ENCODE assay signal across 11 cellular contexts in genomic region chr22:19554834-19555404, GRCh38. TPM values are rescaled to one million over a fixed set of nuclear protein-coding genes. Genes with fewer than 3 reads are reported as not detected.
DNase-seq lines count a peak whose midpoint lies in the region; ATAC-seq, FAIRE-seq and TF ChIP-seq lines count a peak whose summit lies in the region.
"Had no signal": no experiment of that assay in that cellular context is flagged by ENCODE, and none has a peak within 500 bp of the region (broad histone marks: within the 10 kb centered on the region; RNA-seq: fewer than 3 reads in every experiment).

No MANE protein-coding gene starts in this region.

- no peaks in the 10 kb centered on the region for H3K27me3 ChIP-seq in HCT116 (ENCODE audit: insufficient read depth, low read length)

- no peaks in the 10 kb centered on the region; the same call in 1 of the 2 replicates for H3K27me3 Mint-ChIP-seq in WTC11 (ENCODE audit: low read depth)

- no peak for TF ChIP-seq CTCF in A549 (IDR thresholded peaks at IDR 0.05)
- peak in 2 of 3 experiments; percentile 40 to 41; a peak in 3 of 6 replicates for TF ChIP-seq CTCF in HCT116 (IDR thresholded peaks at IDR 0.05 in 2 of 3, conservative IDR thresholded peaks at IDR 0.05 in 1 of 3; ENCODE audit: borderline replicate concordance in 1 of 3, insufficient read depth in 1 of 3, low read depth in 2 of 3, low read length in 2 of 3)
- TF ChIP-seq CTCF in WTC11 (IDR thresholded peaks at IDR 0.05): no peak
- TF ChIP-seq CTCF in omental fat pad (IDR thresholded peaks at IDR 0.05): no peak

- H3K4me3 Mint-ChIP-seq in WTC11: no peak overlapping the region

- intact Hi-C loops in HCT116 (cut with micrococcal nuclease): no loop called here

- H3K27ac Mint-ChIP-seq in WTC11: 0 out of 2 replicates have a peak overlapping the region, but pooled peaks have one; percentile 27

- peak; percentile 40 to 59 for DNase-seq in A549 (ENCODE audit: low read depth in 1 of 2, low spot score in 1 of 2)
- peak; percentile 28 for DNase-seq in HCT116 (ENCODE audit: low read depth, low spot score)
- DNase-seq in WTC11 (ENCODE audit: low spot score): peak; percentile 74
- DNase-seq in iPS DF 19.7 (ENCODE audit: low read depth, low spot score): peak; percentile 47
- DNase-seq in KBM-7: no peak
- DNase-seq in omental fat pad (ENCODE audit: low spot score): no peak
- no peak for DNase-seq in NCI-H2029 treated with DMSO at 0.1 percent for 48 hours (lab: John Stamatoyannopoulos, UW)
- DNase-seq: C1 segment of cervical spinal cord, NCI-H1105 treated with DMSO at 0.1 percent for 48 hours had no signal

- H3K9ac ChIP-seq in HCT116 (ENCODE audit: low read length): 0 out of 2 replicates have a peak overlapping the region, but pooled peaks have one; percentile 9

- RAD21 ChIA-PET in HCT116 (lab: Charles Lee; ENCODE audit: low non-redundant PET in 1 of 2, low total read pairs in 2 of 2, uncharacterized antibody in 2 of 2, unreplicated experiment in 2 of 2): no interaction called here

- WGBS in A549 (ENCODE audit: missing lambda C conversion rate): 60% methylated on average over 8 of the region's 12 CpGs

- peak; percentile 74 to 98 for ATAC-seq in A549
- peak; percentile 95 for ATAC-seq in HCT116
- peak; percentile 97 for ATAC-seq in WTC11
- ATAC-seq in omental fat pad (ENCODE audit: low FRiP score): no peak
- no peak for ATAC-seq in GM19351 (IDR thresholded peaks at IDR 0.05; ENCODE audit: unreplicated experiment)

- CTCF ChIA-PET in A549 (lab: Yijun Ruan, JAX) (interaction anchor here (0.7 to 1.3 kb wide), 2 partner anchors 59 to 176 kb away, joined by 3 read pairs; no protein-coding TSS in a partner anchor), HCT116 (lab: Charles Lee) (interaction anchor here (1.0 to 1.3 kb wide), 3 partner anchors 15 to 259 kb away, joined by 3 to 4 read pairs (median 3); no protein-coding TSS in a partner anchor), WTC11 (lab: Charles Lee) (interaction anchor here (0.6 to 1.8 kb wide), 23 partner anchors 12 to 401 kb away, joined by 3 to 20 read pairs (median 4); partner anchors contain the start of genes CDC45, CLDN5 and SLC25A1)

- POLR2A ChIA-PET in A549 (lab: Yijun Ruan, JAX): no interaction called here
- POLR2A ChIA-PET in HCT116 (lab: Charles Lee): interaction anchor here (1.0 to 1.4 kb wide), 3 partner anchors 11 to 75 kb away, joined by 3 to 4 read pairs (median 3); partner anchors contain the start of gene CDC45
- POLR2A ChIA-PET in WTC11 (lab: Charles Lee): no interaction called here

- no peak for TF ChIP-seq POLR2A in A549 (IDR thresholded peaks at IDR 0.05; ENCODE audit: low read length)
- TF ChIP-seq POLR2A in HCT116 (IDR thresholded peaks at IDR 0.05; ENCODE audit: borderline replicate concordance, extremely low read depth, insufficient read depth, insufficient read length): no peak

- no peaks in the 10 kb centered on the region for H4K20me1 ChIP-seq in HCT116 (ENCODE audit: insufficient read depth)

- H3K4me1 Mint-ChIP-seq in WTC11: peaks cover 14% of the 10 kb centered on the region

- H3K79me2 ChIP-seq in HCT116 (ENCODE audit: insufficient read depth, low read length): no peaks in the 10 kb centered on the region

- FAIRE-seq in A549 (lab: Jason Lieb, UNC): no peak

- no peaks in the 10 kb centered on the region for H3K9me2 ChIP-seq in HCT116 (ENCODE audit: insufficient read depth)

- BruUV-seq in HCT116 (replicated peaks; lab: Mats Ljungman, UMichigan): no TSS peak

- no peaks in the 10 kb centered on the region for H3K36me3 ChIP-seq in HCT116 (ENCODE audit: control insufficient read depth in 1 of 2, insufficient read depth in 2 of 2, low read length in 2 of 2)

- H3K27ac ChIP-seq in A549 (peak overlapping the region in 1 of 2 experiments; percentile 53; a peak in 2 of 6 replicates), HCT116 (ENCODE audit: low read depth, low read length) (peak overlapping the region; percentile 40)

- TF ChIP-seq RAD21 in A549 (conservative IDR thresholded peaks at IDR 0.05 in 1 of 2, IDR thresholded peaks at IDR 0.05 in 1 of 2): no peak
- TF ChIP-seq RAD21 in HCT116 (IDR thresholded peaks at IDR 0.05; ENCODE audit: low read depth): no peak

- H3K9me3 ChIP-seq in A549 (no peaks in the 10 kb centered on the region; the same call in 2 of the 3 replicates), HCT116 (ENCODE audit: control insufficient read depth in 1 of 2, insufficient read depth in 1 of 2, low read depth in 1 of 2, low read length in 2 of 2) (peaks cover 4 to 8% of the 10 kb centered on the region in 2 experiments; a peak in 2 of 4 replicates)

- H3K9me3 Mint-ChIP-seq in WTC11: no peaks in the 10 kb centered on the region

- in situ Hi-C loops in KBM-7 (cut with MboI; ENCODE audit: low pct_unique_long_range_greater_than_20kb, low sequenced_read_pairs): no loop called here

- no peaks in the 10 kb centered on the region for H3K36me3 Mint-ChIP-seq in WTC11

- H3K4me3 ChIP-seq in A549 (no peak overlapping the region), HCT116 (replicated peaks in 1 of 2; ENCODE audit: low read depth in 1 of 2, low read length in 2 of 2) (no peak overlapping the region)
- H3K4me3 ChIP-seq: SK-N-MC had no signal

- peak overlapping the region; percentile 98 for H2AFZ ChIP-seq in HCT116 (ENCODE audit: low read depth, low read length, poor library complexity, severe bottlenecking)

- TF ChIP-seq EP300 in A549 (IDR thresholded peaks at IDR 0.05): no peak

- H3K4me2 ChIP-seq in A549 (peak overlapping the region; percentile 28; the same call in 1 of the 3 replicates), HCT116 (ENCODE audit: low read length) (peak overlapping the region; percentile 48)

- H3K4me1 ChIP-seq in A549 (peaks cover 9% of the 10 kb centered on the region), HCT116 (ENCODE audit: control insufficient read depth in 1 of 2, insufficient read depth in 2 of 2, low read length in 2 of 2) (peaks cover 10 to 14% of the 10 kb centered on the region in 2 experiments)

TF ChIP-seq in A549, 52 proteins besides CTCF, POLR2A, EP300 and RAD21 (continues in another document):
- TF ChIP-seq, protein P1, sequence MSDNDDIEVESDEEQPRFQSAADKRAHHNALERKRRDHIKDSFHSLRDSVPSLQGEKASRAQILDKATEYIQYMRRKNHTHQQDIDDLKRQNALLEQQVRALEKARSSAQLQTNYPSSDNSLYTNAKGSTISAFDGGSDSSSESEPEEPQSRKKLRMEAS (IDR thresholded peaks at IDR 0.05): peak; percentile 54
- no peak for TF ChIP-seq NPAS2 (CRISPR knock-in tag; IDR thresholded peaks at IDR 0.05; ENCODE audit: borderline replicate concordance)
- TF ChIP-seq ZSCAN20 (CRISPR knock-in tag; IDR thresholded peaks at IDR 0.05): no peak
- TF ChIP-seq, protein P2, sequence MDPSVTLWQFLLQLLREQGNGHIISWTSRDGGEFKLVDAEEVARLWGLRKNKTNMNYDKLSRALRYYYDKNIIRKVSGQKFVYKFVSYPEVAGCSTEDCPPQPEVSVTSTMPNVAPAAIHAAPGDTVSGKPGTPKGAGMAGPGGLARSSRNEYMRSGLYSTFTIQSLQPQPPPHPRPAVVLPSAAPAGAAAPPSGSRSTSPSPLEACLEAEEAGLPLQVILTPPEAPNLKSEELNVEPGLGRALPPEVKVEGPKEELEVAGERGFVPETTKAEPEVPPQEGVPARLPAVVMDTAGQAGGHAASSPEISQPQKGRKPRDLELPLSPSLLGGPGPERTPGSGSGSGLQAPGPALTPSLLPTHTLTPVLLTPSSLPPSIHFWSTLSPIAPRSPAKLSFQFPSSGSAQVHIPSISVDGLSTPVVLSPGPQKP (IDR thresholded peaks at IDR 0.05; ENCODE audit: low read depth, low read length): no peak

TF ChIP-seq in HCT116, 20 proteins besides CTCF, POLR2A, EP300 and RAD21:
- TF ChIP-seq ZNF274 (IDR thresholded peaks at IDR 0.05; ENCODE audit: low read depth, low read length) (no peak), SP1 (IDR thresholded peaks at IDR 0.05; ENCODE audit: low read depth) (no peak)
- TF ChIP-seq, protein P1 (IDR thresholded peaks at IDR 0.05): peak; percentile 42; the same call in 1 of the 2 replicates

TF ChIP-seq in WTC11, 78 proteins besides CTCF, POLR2A, EP300 and RAD21 (continues in another document):
- TF ChIP-seq, protein P3, sequence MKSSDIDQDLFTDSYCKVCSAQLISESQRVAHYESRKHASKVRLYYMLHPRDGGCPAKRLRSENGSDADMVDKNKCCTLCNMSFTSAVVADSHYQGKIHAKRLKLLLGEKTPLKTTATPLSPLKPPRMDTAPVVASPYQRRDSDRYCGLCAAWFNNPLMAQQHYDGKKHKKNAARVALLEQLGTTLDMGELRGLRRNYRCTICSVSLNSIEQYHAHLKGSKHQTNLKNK (CRISPR knock-in tag; IDR thresholded peaks at IDR 0.05): no peak
- TF ChIP-seq, protein P1 (CRISPR knock-in tag; IDR thresholded peaks at IDR 0.05): peak; percentile 60; the same call in 1 of the 2 replicates
- no peak for TF ChIP-seq ESRRA (CRISPR knock-in tag; IDR thresholded peaks at IDR 0.05; ENCODE audit: borderline replicate concordance)

RNA-seq across cellular contexts. Expression of gene CLDN5, which starts 30.7 kb away (rescaled TPM):
- polyA plus RNA-seq in A549 (2011; rRNA removed): not detected in 2 replicates
- polyA plus RNA-seq in A549 (2012; cell fraction: cytosol; rRNA removed): not detected in 2 replicates
- not detected in 2 replicates for polyA plus RNA-seq in A549 (2012; cell fraction: nucleus; rRNA removed)
- not detected in 3 replicates for polyA plus RNA-seq in A549 (2017; fragmentation: RNase III; extraction: RNeasy Plus Mini Kit Qiagen cat#74134 plus additional on column Dnase treatment)
- not detected in 2 replicates for polyA minus RNA-seq in A549 (2011; rRNA and poly(A)+ RNA removed)
- 0.32 TPM for total RNA-seq in HCT116 (2021; ENCODE audit: unreplicated experiment)
- polyA plus RNA-seq in HCT116 (2012): 0.08 and 0.09 TPM in 2 replicates
- total RNA-seq in WTC11 (2021): 1.0 to 1.9 TPM (median 1.5 TPM) in 3 replicates
- 100 to 1,000 TPM in 2 of 4 donors, 10 to 100 TPM in 2; 67.6 to 367 (median 162) TPM for total RNA-seq in omental fat pad

Comparison
In these comparisons a context has a peak if more than half of its experiments do, and no peak if none do; other contexts are left out.
1. ATAC-seq: peak in A549 (2 of 2), HCT116 (single experiment) and WTC11 (single experiment); none in omental fat pad (single experiment) and GM19351 (single experiment).
2. DNase-seq: peak in A549 (2 of 2), HCT116 (single experiment), WTC11 (single experiment) and iPS DF 19.7 (single experiment); none in KBM-7 (single experiment), omental fat pad (single experiment) and NCI-H2029 treated with DMSO at 0.1 percent for 48 hours (single experiment).
3. CTCF ChIP-seq: peak in HCT116 (2 of 3); none in A549 (single experiment), WTC11 (single experiment) and omental fat pad (0 of 3).
4. RNA of gene CLDN5, which starts 30.7 kb away (total RNA-seq): 67.6 to 367 TPM in omental fat pad; 1.0 to 1.9 TPM in WTC11 and 0.32 TPM in HCT116 (single experiment); every median in the first group is over 10 times any median in the second.